ENCODE assay signal across 1 cellular context in genomic region chr17:16398270-16399267, GRCh38.
A peak's percentile ranks its signal among the peaks of the same experiment; 100 is the strongest.
TF ChIP-seq lines count a peak whose summit lies in the region.

No MANE protein-coding gene starts in this region.

TF ChIP-seq in SK-N-SH, 30 proteins besides CTCF, POLR2A, EP300 and RAD21 (continued from another document):
- TF ChIP-seq USF1 (IDR thresholded peaks at IDR 0.05; ENCODE audit: borderline replicate concordance, low read depth) (no peak), PBX3 (IDR thresholded peaks at IDR 0.05) (no peak), RFX5 (IDR thresholded peaks at IDR 0.05; ENCODE audit: low read length) (no peak), GABPA (IDR thresholded peaks at IDR 0.05; ENCODE audit: low read depth) (no peak), FOXJ3 (CRISPR knock-in tag; IDR thresholded peaks at IDR 0.05) (no peak), TEAD4 (IDR thresholded peaks at IDR 0.05; ENCODE audit: borderline replicate concordance, insufficient read depth) (no peak), EZH2phosphoT487 (IDR thresholded peaks at IDR 0.05; ENCODE audit: borderline replicate concordance, low read depth) (no peak), FOSL2 (IDR thresholded peaks at IDR 0.05; ENCODE audit: borderline replicate concordance, low read depth) (peak; percentile 19; the same call in 1 of the 2 replicates), TCF12 (IDR thresholded peaks at IDR 0.05) (peak; percentile 47)
